ENCODE assay signal across 17 cellular contexts in genomic region chr9:95399261-95399660, GRCh38.
"Had no signal": no experiment of that assay in that cellular context is flagged by ENCODE, and none has a peak within 500 bp of the region (broad histone marks: within the 10 kb centered on the region; RNA-seq: fewer than 3 reads in every experiment).

No MANE protein-coding gene starts in this region.

- H3K4me1 ChIP-seq: esophagus muscularis mucosa, pancreas, sigmoid colon, spleen, testis, upper lobe of left lung had no signal

- H3K9me3 ChIP-seq: pancreas, sigmoid colon, testis had no signal

- H3K4me3 ChIP-seq: cardiac muscle cell, esophagus muscularis mucosa, pancreas, sigmoid colon, spleen, testis, upper lobe of left lung had no signal

- H3K36me3 ChIP-seq: cardiac muscle cell, esophagus muscularis mucosa, pancreas, sigmoid colon, spleen, upper lobe of left lung had no signal

- DNase-seq: activated CD4-positive, alpha-beta memory T cell treated with anti-CD3 and anti-CD28 coated beads, Interleukin-2, amount 10 ng/mL, durations not matched to agents 7 days and 5 days; activated CD4-positive, alpha-beta T cell treated with anti-CD3 and anti-CD28 coated beads for 48 hours; activated CD4-positive, CD25-positive, alpha-beta regulatory T cell; activated CD8-positive, alpha-beta memory T cell treated with anti-CD3 and anti-CD28 coated beads, Interleukin-2, amount 10 ng/mL, durations not matched to agents 7 days and 5 days; amniotic stem cell; effector CD8-positive, alpha-beta T cell; immature natural killer cell; left ventricle myocardium superior; naive B cell; pancreas; sigmoid colon; spleen; stimulated activated CD4-positive, alpha-beta T cell treated with anti-CD3 and anti-CD28 coated beads, Interleukin-4, amount 100 ng/mL, for 4 hours; testis; upper lobe of left lung had no signal

- H3K27me3 ChIP-seq: cardiac muscle cell, esophagus muscularis mucosa, pancreas, sigmoid colon, testis, upper lobe of left lung had no signal

- H3K27ac ChIP-seq: cardiac muscle cell, esophagus muscularis mucosa, pancreas, sigmoid colon, spleen, testis, upper lobe of left lung had no signal
